Comparison of ENCODE assay signal across 8 cellular contexts in the genomic region with DNA sequence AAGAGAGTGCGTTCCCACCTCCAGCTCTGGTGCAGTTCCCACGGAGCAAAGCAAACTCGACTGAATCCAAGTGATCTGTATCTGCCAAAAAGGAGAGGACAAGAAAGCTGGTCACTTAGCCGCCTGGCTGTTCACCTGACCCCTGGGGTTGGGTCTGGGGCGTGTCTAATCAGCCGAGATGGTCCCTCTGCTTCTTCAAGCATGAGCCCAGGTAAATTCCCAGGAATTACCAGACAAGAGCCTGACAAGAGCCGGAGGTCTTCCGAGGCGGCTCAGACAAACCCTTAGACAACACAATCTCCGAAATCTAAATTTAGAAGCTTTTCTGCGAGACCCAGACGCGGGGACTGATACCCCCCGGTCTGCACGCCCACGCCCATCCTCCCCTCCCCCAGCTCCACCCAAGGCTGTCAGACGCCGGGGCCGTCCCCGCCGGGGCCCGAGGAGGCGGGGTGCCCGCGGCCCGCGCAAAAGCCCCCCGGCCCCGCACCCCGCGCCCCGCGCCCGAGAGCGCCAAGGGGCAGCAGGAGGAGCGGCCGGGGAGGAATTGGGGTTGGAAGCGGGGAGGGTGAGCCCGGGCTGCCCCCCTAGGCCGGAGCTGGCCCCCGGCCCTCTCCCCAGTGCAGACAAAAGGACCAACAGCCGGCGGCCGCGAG. TPM values are rescaled to one million over a fixed set of nuclear protein-coding genes. Genes with fewer than 3 reads are reported as not detected.
A peak's percentile ranks its signal among the peaks of the same experiment; 100 is the strongest.
DNase-seq lines count a peak whose midpoint lies in the region; ATAC-seq and TF ChIP-seq lines count a peak whose summit lies in the region.

No MANE protein-coding gene starts in this region.

- peak overlapping the region; percentile 57 for H3K4me2 ChIP-seq in neuronal stem cell (ENCODE audit: insufficient read depth, low read length, poor library complexity, severe bottlenecking)

- peak overlapping the region; percentile 67 for H2BK15ac ChIP-seq in neuronal stem cell (ENCODE audit: low read length)

- peaks cover 2% of the 10 kb centered on the region for H3K79me1 ChIP-seq in neuronal stem cell (ENCODE audit: low read depth, low read length)

- no peaks in the 10 kb centered on the region for H3K27me3 ChIP-seq in NT2/D1 (ENCODE audit: insufficient read depth, insufficient read length)
- no peaks in the 10 kb centered on the region for H3K27me3 ChIP-seq in neuronal stem cell (ENCODE audit: control insufficient read depth in 3 of 3, insufficient read depth in 3 of 3, low read depth in 1 of 3, low read length in 3 of 3)
- no peaks in the 10 kb centered on the region for H3K27me3 ChIP-seq in upper lobe of left lung

- H2AK5ac ChIP-seq in neuronal stem cell (ENCODE audit: low read depth, low read length), result no peak overlapping the region

- H3K27ac ChIP-seq in neuronal stem cell (replicated peaks; ENCODE audit: low read length) (peak overlapping the region; percentile 76), upper lobe of left lung (peak overlapping the region; percentile 88 to 96 (median 92))

- peak overlapping the region; percentile 60 for H3K23ac ChIP-seq in neuronal stem cell (ENCODE audit: low read depth, low read length, poor library complexity)

- H3K4me3 ChIP-seq in NT2/D1 (ENCODE audit: insufficient read length, low read depth), result peak overlapping the region; percentile 76
- peak overlapping the region; percentile 89 for H3K4me3 ChIP-seq in fibroblast of villous mesenchyme (ENCODE audit: low read depth, low read length)
- H3K4me3 ChIP-seq in neuronal stem cell (ENCODE audit: low read length in 2 of 2), result peak overlapping the region; percentile 94 to 99
- peak overlapping the region; percentile 70 to 97 (median 91) for H3K4me3 ChIP-seq in upper lobe of left lung

- H2BK120ac ChIP-seq in neuronal stem cell (ENCODE audit: low read depth, low read length), result peak overlapping the region; percentile 87

- no peak overlapping the region for H4K8ac ChIP-seq in neuronal stem cell (ENCODE audit: low read depth, low read length)

- TF ChIP-seq CTCF in fibroblast of villous mesenchyme (IDR thresholded peaks at IDR 0.05; ENCODE audit: insufficient read depth, low read depth, low read length) (no peak), upper lobe of left lung (IDR thresholded peaks at IDR 0.05) (peak in 2 of 6 experiments; percentile 33 to 43)

- WGBS in neuronal stem cell (ENCODE audit: extremely low coverage in 2 of 2, insufficient read length in 2 of 2, insufficient replicate concordance in 1 of 2), 2 donors, result no CpG with 5 or more reads among the region's 45 CpGs
- WGBS in upper lobe of left lung, 2 donors, result 1 to 2% methylated on average over 9 to 17 of the region's 45 CpGs

- peak overlapping the region; percentile 86 for H3K9ac ChIP-seq in NT2/D1 (ENCODE audit: insufficient read length, low read depth)
- H3K9ac ChIP-seq in neuronal stem cell (ENCODE audit: low read depth, low read length, poor library complexity), result peak overlapping the region; percentile 90

- H3K4me1 ChIP-seq in NT2/D1 (ENCODE audit: insufficient read depth, insufficient read length) (no peaks in the 10 kb centered on the region), neuronal stem cell (ENCODE audit: control insufficient read depth in 2 of 2, insufficient read depth in 1 of 2, low read depth in 1 of 2, low read length in 2 of 2) (peaks cover 4 to 5% of the 10 kb centered on the region in 2 donors), upper lobe of left lung (peaks cover 13 to 40% (median 28%) of the 10 kb centered on the region in 4 donors)

- H2AFZ ChIP-seq in neuronal stem cell (ENCODE audit: low read length), result peak overlapping the region; percentile 100

- H3K4ac ChIP-seq in neuronal stem cell (ENCODE audit: low read length), result no peak overlapping the region

- peak overlapping the region; percentile 56 for H3K14ac ChIP-seq in neuronal stem cell (ENCODE audit: low read length)

- H3K36me3 ChIP-seq in NT2/D1 (ENCODE audit: insufficient read depth, insufficient read length, low read length), result peaks cover 19% of the 10 kb centered on the region
- peaks cover 11 to 36% of the 10 kb centered on the region in 2 donors for H3K36me3 ChIP-seq in neuronal stem cell (replicated peaks in 1 of 2; ENCODE audit: control insufficient read depth in 2 of 2, insufficient read depth in 2 of 2, low read length in 2 of 2)
- peaks cover 0 to 23% (median 5%) of the 10 kb centered on the region in 4 donors for H3K36me3 ChIP-seq in upper lobe of left lung

- H3K9me3 ChIP-seq in NT2/D1 (ENCODE audit: insufficient read depth, low read length) (no peaks in the 10 kb centered on the region), neuronal stem cell (replicated peaks in 1 of 2; ENCODE audit: control insufficient read depth in 2 of 2, insufficient read depth in 1 of 2, low read depth in 1 of 2, low read length in 2 of 2) (no peaks in the 10 kb centered on the region), upper lobe of left lung (no peaks in the 10 kb centered on the region)

- peak overlapping the region; percentile 95 for H3K18ac ChIP-seq in neuronal stem cell (ENCODE audit: low read length)

- H4K91ac ChIP-seq in neuronal stem cell (ENCODE audit: low read depth, low read length, poor library complexity), result no peak overlapping the region

- no peak for TF ChIP-seq POLR2A in upper lobe of left lung (IDR thresholded peaks at IDR 0.05)

- H2BK5ac ChIP-seq in neuronal stem cell (ENCODE audit: low read length), result peak overlapping the region; percentile 90

- TF ChIP-seq EP300 in upper lobe of left lung (IDR thresholded peaks at IDR 0.05), result no peak

- DNase-seq in NT2/D1 (ENCODE audit: low read depth, low spot score), result no peak
- DNase-seq in activated T-helper 1 cell treated with anti-CD3 and anti-CD28 coated beads, Interleukin-2, amount 50 U/mL, for 16 hours (ENCODE audit: low read depth in 1 of 2, low spot score in 1 of 2), result peak; percentile 22 to 49
- DNase-seq in fibroblast of villous mesenchyme (ENCODE audit: low read depth), result no peak
- DNase-seq in neuronal stem cell (ENCODE audit: low spot score), result peak; percentile 38
- peak in 1 of 2 donors; percentile 59 for DNase-seq in upper lobe of left lung
- DNase-seq in dedifferentiated amniotic fluid mesenchymal stem cell (ENCODE audit: extremely low spot score), result no peak

- peak; percentile 57 for ATAC-seq in GM18511 (IDR thresholded peaks at IDR 0.05; ENCODE audit: unreplicated experiment)
- peak; percentile 58 for ATAC-seq in HG02798 (IDR thresholded peaks at IDR 0.05; ENCODE audit: poor library complexity, unreplicated experiment)
- ATAC-seq in upper lobe of left lung (ENCODE audit: low FRiP score in 2 of 2), result peak; percentile 46 to 66

- no peak overlapping the region for H2BK12ac ChIP-seq in neuronal stem cell (ENCODE audit: low read length)

RNA-seq across cellular contexts. Expression of a gene that starts 0.7 kb away (rescaled TPM):
- total RNA-seq in fibroblast of villous mesenchyme, result 3.9 and 7.7 TPM in 2 replicates
- polyA plus RNA-seq in neuronal stem cell (2013, experiment 1 of 2), result 11.3 TPM
- 10.8 TPM for polyA plus RNA-seq in neuronal stem cell (2013, experiment 2 of 2)
- total RNA-seq in upper lobe of left lung, result 10 to 100 TPM in 2 of 6 donors, 1 to 10 TPM in 4; 5.9 to 32.5 (median 7.4) TPM

RNA-seq across cellular contexts. Expression of a gene that starts 12.0 kb away (rescaled TPM):
- total RNA-seq in fibroblast of villous mesenchyme (146 and 206 TPM in 2 replicates), upper lobe of left lung (100 to 1,000 TPM; 164 to 224 (median 176) TPM)
- 152 TPM for polyA plus RNA-seq in neuronal stem cell (2013, experiment 1 of 2)
- polyA plus RNA-seq in neuronal stem cell (2013, experiment 2 of 2), result 149 TPM

RNA-seq across cellular contexts. Expression of a gene that starts 37.5 kb away (rescaled TPM):
- 15.1 and 15.5 TPM in 2 replicates for total RNA-seq in fibroblast of villous mesenchyme
- polyA plus RNA-seq in neuronal stem cell (2013, experiment 1 of 2), result 11.0 TPM
- polyA plus RNA-seq in neuronal stem cell (2013, experiment 2 of 2), result 10.9 TPM
- total RNA-seq in upper lobe of left lung, result 10 to 100 TPM; 22.0 to 31.2 (median 29.1) TPM

Comparison
In these comparisons a context has a peak if more than half of its experiments do, and no peak if none do; other contexts are left out.
1. DNase-seq: peak in activated T-helper 1 cell treated with anti-CD3 and anti-CD28 coated beads, Interleukin-2, amount 50 U/mL, for 16 hours (2 of 2) and neuronal stem cell (single experiment); none in NT2/D1 (single experiment), fibroblast of villous mesenchyme (single experiment) and dedifferentiated amniotic fluid mesenchymal stem cell (single experiment).
2. Peak in every context shown above with its lines, with median percentiles within 50 percentile points of each other: ATAC-seq and H3K4me3 ChIP-seq.